Comparison of ENCODE assay signal across 23 cellular contexts in the genomic region with DNA sequence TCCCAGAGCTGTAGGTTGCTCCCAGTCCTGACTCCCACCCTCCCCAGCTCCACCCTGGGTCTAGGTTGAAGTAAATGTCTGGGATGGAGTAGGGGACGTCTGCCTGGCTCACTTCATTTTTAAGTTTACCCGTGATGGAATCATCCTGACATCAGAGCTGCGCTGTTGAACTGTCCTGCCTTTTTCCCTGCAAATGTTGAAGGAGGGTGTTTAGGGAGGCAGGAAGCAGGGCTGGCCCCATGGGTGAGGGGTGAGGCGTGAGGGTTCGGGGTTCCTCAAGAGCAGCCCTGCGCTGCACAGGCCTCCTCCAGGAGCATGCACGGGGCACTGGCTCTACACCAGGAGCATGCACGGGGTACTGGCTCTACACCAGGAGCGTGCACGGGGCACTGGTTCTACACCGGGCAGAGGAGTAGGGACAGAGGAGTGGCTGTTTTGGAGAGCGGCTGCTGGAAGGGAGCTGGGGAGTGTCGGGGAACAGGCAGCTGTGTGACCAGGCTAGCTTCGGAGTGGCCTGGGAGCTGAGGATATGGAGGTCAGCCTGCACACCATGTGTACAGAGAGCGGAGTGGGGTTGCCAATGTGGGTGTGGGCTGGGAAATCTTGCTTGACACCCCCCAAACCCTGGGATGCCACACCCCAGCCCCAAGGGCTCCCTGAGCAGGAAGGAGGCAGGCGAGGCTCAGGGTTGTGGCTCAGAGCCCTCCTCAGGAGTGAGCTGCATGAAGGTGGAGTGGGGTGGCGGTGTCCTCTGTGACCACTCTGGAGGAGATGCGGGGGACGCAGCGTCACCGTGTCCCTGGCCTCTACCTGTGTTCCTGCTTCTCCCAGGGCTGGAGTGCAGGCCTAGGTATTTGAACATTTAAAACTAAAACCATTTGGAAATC.
"Had no signal": no experiment of that assay in that cellular context is flagged by ENCODE, and none has a peak within 500 bp of the region (broad histone marks: within the 10 kb centered on the region; RNA-seq: fewer than 3 reads in every experiment).

No MANE protein-coding gene starts in this region.

- DNase-seq: activated B cell treated with CpG ODN at 0.5 μM for 24 hours; activated CD8-positive, alpha-beta T cell treated with anti-CD3 and anti-CD28 coated beads, Interleukin-2, amount 10 ng/mL, durations not matched to agents 7 days and 5 days; activated effector memory CD4-positive, alpha-beta T cell treated with Interleukin-2 at 50 U/mL for 16 hours; activated naive CD4-positive, alpha-beta T cell treated with Interleukin-2 at 50 U/mL for 16 hours; anterior cingulate cortex; cerebellar nuclear complex; cortex of kidney; heart right ventricle; mesendoderm; mucosa of descending colon; retina; stimulated activated CD4-positive, alpha-beta T cell treated with anti-CD3 and anti-CD28 coated beads, Interleukin-12 subunit alpha, Interleukin-12 subunit beta, amount 100 ng/mL, for 4 hours; stimulated activated CD4-positive, alpha-beta T cell treated with anti-CD3 and anti-CD28 coated beads, Interleukin-4, amount 100 ng/mL, for 1 hour; stomach; T-helper 17 cell; T1000; thyroid gland had no signal

- H3K4me3 Mint-ChIP-seq: activated B cell treated with CpG ODN at 0.5 μM for 24 hours; activated CD8-positive, alpha-beta T cell treated with anti-CD3 and anti-CD28 coated beads, Interleukin-2, amount 10 ng/mL, durations not matched to agents 7 days and 5 days; activated naive CD8-positive, alpha-beta T cell; natural killer cell treated with Interleukin-12 subunit alpha and Interleukin-12 subunit beta and Interleukin-15 and Interleukin-18, amount 100 ng/mL, for 72 hours; T-helper 17 cell had no signal

- H3K9me3 Mint-ChIP-seq: activated B cell treated with CpG ODN at 0.5 μM for 24 hours; natural killer cell treated with Interleukin-12 subunit alpha and Interleukin-12 subunit beta and Interleukin-15 and Interleukin-18, amount 100 ng/mL, for 72 hours had no signal

- H3K27ac Mint-ChIP-seq: activated B cell treated with CpG ODN at 0.5 μM for 24 hours; activated CD8-positive, alpha-beta T cell treated with anti-CD3 and anti-CD28 coated beads, Interleukin-2, amount 10 ng/mL, durations not matched to agents 7 days and 5 days; activated naive CD8-positive, alpha-beta T cell; natural killer cell treated with Interleukin-12 subunit alpha and Interleukin-12 subunit beta and Interleukin-15 and Interleukin-18, amount 100 ng/mL, for 72 hours; T-helper 17 cell had no signal

- ATAC-seq: activated CD8-positive, alpha-beta T cell treated with anti-CD3 and anti-CD28 coated beads, Interleukin-2, amount 10 ng/mL, durations not matched to agents 7 days and 5 days; mucosa of descending colon had no signal

- H3K4me1 ChIP-seq: prostate gland, thyroid gland, vagina had no signal

- H3K36me3 Mint-ChIP-seq: activated naive CD8-positive, alpha-beta T cell; natural killer cell treated with Interleukin-12 subunit alpha and Interleukin-12 subunit beta and Interleukin-15 and Interleukin-18, amount 100 ng/mL, for 72 hours had no signal

- H3K27me3 Mint-ChIP-seq: activated naive CD8-positive, alpha-beta T cell had no signal

- H3K27me3 ChIP-seq: stomach, thyroid gland, upper lobe of left lung, vagina had no signal

- H3K4me3 ChIP-seq: mucosa of descending colon, prostate gland, skin epidermis, thyroid gland, upper lobe of left lung, vagina had no signal

- H3K27ac ChIP-seq: heart right ventricle, prostate gland, skin epidermis, stomach, thyroid gland, upper lobe of left lung, vagina had no signal
